Comparison of ENCODE assay signal across 8 cellular contexts in genomic region chr13:113393226-113393571, GRCh38. TPM values are rescaled to one million over a fixed set of nuclear protein-coding genes. Genes with fewer than 3 reads are reported as not detected.
A peak's percentile ranks its signal among the peaks of the same experiment; 100 is the strongest.
DNase-seq lines count a peak whose midpoint lies in the region; ATAC-seq, FAIRE-seq and TF ChIP-seq lines count a peak whose summit lies in the region.

No MANE protein-coding gene starts in this region.

- intact Hi-C loops in K562 (cut with micrococcal nuclease), result loop anchor here (10.0 kb wide), 1 partner anchor 188 kb away; the partner anchor contains the start of genes CUL4A and PCID2
- intact Hi-C loops in right lobe of liver (cut with DNase I), result loop anchor here in 1 of 2 donors (10.0 kb wide), 1 partner anchor 118 kb away; no protein-coding TSS in a partner anchor

- CTCF ChIA-PET in K562 (lab: Yijun Ruan, JAX; ENCODE audit: low intra/inter-chr PET ratio), result interaction anchor here (1.4 kb wide), 1 partner anchor 451 kb away, joined by 3 read pairs; no protein-coding TSS in a partner anchor

- no peak for TF ChIP-seq CTCF in K562 (IDR thresholded peaks at IDR 0.05 in 2 of 3, conservative IDR thresholded peaks at IDR 0.05 in 1 of 3; ENCODE audit: insufficient read depth in 2 of 3, low read depth in 1 of 3, low read length in 3 of 3)
- no peak for TF ChIP-seq CTCF in right lobe of liver (IDR thresholded peaks at IDR 0.05)

- no peak for FAIRE-seq in K562 (lab: Jason Lieb, UNC)

- no peak for DNase-seq in activated naive CD4-positive, alpha-beta T cell treated with anti-CD3 and anti-CD28 coated beads, Interleukin-2, amount 50 U/mL, for 16 hours
- DNase-seq in K562 (ENCODE audit: extremely low read depth in 1 of 4, low spot score in 3 of 4) (no peak), right lobe of liver (peak in 1 of 3 donors; percentile 47), DMS 273 (lab: John Stamatoyannopoulos, UW; ENCODE audit: unreplicated experiment) (no peak), dedifferentiated amniotic fluid mesenchymal stem cell (ENCODE audit: extremely low spot score) (no peak), globus pallidus (ENCODE audit: low spot score) (no peak)

- no TSS peak for BruUV-seq in K562 (replicated peaks; lab: Mats Ljungman, UMichigan)

- no peaks in the 10 kb centered on the region for H3K79me2 ChIP-seq in K562 (ENCODE audit: control insufficient read depth, insufficient read depth, low read length)

- no peaks in the 10 kb centered on the region for H3K9me3 ChIP-seq in K562 (replicated peaks; ENCODE audit: control insufficient read depth, insufficient read depth, low read depth, low read length)
- H3K9me3 ChIP-seq in right lobe of liver, result no peaks in the 10 kb centered on the region

- 50% methylated on average over 7 of the region's 13 CpGs for WGBS in K562 (ENCODE audit: insufficient coverage, low coverage, missing lambda C conversion rate)
- WGBS in right lobe of liver (ENCODE audit: insufficient coverage, low coverage, low lambda C conversion rate, missing lambda C conversion rate), result 77% methylated on average over 8 of the region's 13 CpGs

- ATAC-seq in K562 (no peak), right lobe of liver (peak in 1 of 4 donors; percentile 5), HG03354 (IDR thresholded peaks at IDR 0.05; ENCODE audit: poor library complexity, severe bottlenecking, unreplicated experiment) (no peak)

- H3K9me3 Mint-ChIP-seq in activated naive CD4-positive, alpha-beta T cell treated with anti-CD3 and anti-CD28 coated beads, Interleukin-2, amount 50 U/mL, for 24 hours, result no peaks in the 10 kb centered on the region

- TF ChIP-seq POLR2A in K562 (conservative IDR thresholded peaks at IDR 0.05), result no peak
- TF ChIP-seq POLR2A in right lobe of liver (IDR thresholded peaks at IDR 0.05), result no peak

- peak overlapping the region; percentile 80 for H3K4me2 ChIP-seq in K562 (ENCODE audit: insufficient read depth, low read length)

- peaks cover 0 to 18% of the 10 kb centered on the region in 2 experiments; a peak in 3 of 5 replicates for H3K4me1 ChIP-seq in K562 (replicated peaks in 1 of 2; ENCODE audit: control insufficient read depth in 2 of 2, insufficient read depth in 2 of 2, low read length in 2 of 2)
- peaks cover 0 to 8% (median 3%) of the 10 kb centered on the region in 4 donors for H3K4me1 ChIP-seq in right lobe of liver

- H3K27me3 Mint-ChIP-seq in activated naive CD4-positive, alpha-beta T cell treated with anti-CD3 and anti-CD28 coated beads, Interleukin-2, amount 50 U/mL, for 24 hours, result no peaks in the 10 kb centered on the region

- no peak overlapping the region for H3K4me3 ChIP-seq in K562
- peak overlapping the region; percentile 76 to 90 (median 87) for H3K4me3 ChIP-seq in right lobe of liver

- no peak for TF ChIP-seq EP300 in K562 (IDR thresholded peaks at IDR 0.05; ENCODE audit: low read length)

- no peak for TF ChIP-seq RAD21 in K562 (CRISPR knock-in tag; conservative IDR thresholded peaks at IDR 0.05 in 1 of 2, IDR thresholded peaks at IDR 0.05 in 1 of 2)

- in situ Hi-C loops in K562 (cut with MboI), result loop anchor here (25.0 kb wide), 1 partner anchor 456 kb away; no protein-coding TSS in a partner anchor

- peak overlapping the region; percentile 80; the same call in 1 of the 2 replicates for H2AFZ ChIP-seq in K562 (ENCODE audit: low read depth, low read length)

- no peaks in the 10 kb centered on the region for H3K9me1 ChIP-seq in K562 (ENCODE audit: control insufficient read depth, insufficient read depth, low read length)

- H3K36me3 ChIP-seq in K562 (ENCODE audit: control insufficient read depth, insufficient read depth, low read length) (no peaks in the 10 kb centered on the region), right lobe of liver (no peaks in the 10 kb centered on the region)

- peak overlapping the region; percentile 91 for H3K4me3 Mint-ChIP-seq in activated naive CD4-positive, alpha-beta T cell treated with anti-CD3 and anti-CD28 coated beads, Interleukin-2, amount 50 U/mL, for 24 hours

- H3K27ac ChIP-seq in K562 (ENCODE audit: extremely low read depth, low read depth, low read length), result no peak overlapping the region
- no peak overlapping the region for H3K27ac ChIP-seq in right lobe of liver

- H3K27me3 ChIP-seq in K562 (ENCODE audit: control insufficient read depth in 2 of 2, insufficient read depth in 2 of 2, low read length in 2 of 2) (peaks cover 0 to 23% of the 10 kb centered on the region in 2 experiments; a peak in 2 of 5 replicates), right lobe of liver (no peaks in the 10 kb centered on the region)

- no peaks in the 10 kb centered on the region for H4K20me1 ChIP-seq in K562 (replicated peaks; ENCODE audit: control insufficient read depth, insufficient read depth, low read length)

- H3K4me1 Mint-ChIP-seq in activated naive CD4-positive, alpha-beta T cell treated with anti-CD3 and anti-CD28 coated beads, Interleukin-2, amount 50 U/mL, for 24 hours, result peaks cover 4% of the 10 kb centered on the region

- H3K9ac ChIP-seq in K562 (ENCODE audit: insufficient read depth in 1 of 2, low read depth in 2 of 2, low read length in 2 of 2), result peak overlapping the region in 1 of 2 experiments; percentile 92; a peak in 2 of 4 replicates

- POLR2A ChIA-PET in K562 (lab: Yijun Ruan, JAX), result no interaction called here

- H3K27ac Mint-ChIP-seq in activated naive CD4-positive, alpha-beta T cell treated with anti-CD3 and anti-CD28 coated beads, Interleukin-2, amount 50 U/mL, for 24 hours, result peak overlapping the region; percentile 79

- H3K36me3 Mint-ChIP-seq in activated naive CD4-positive, alpha-beta T cell treated with anti-CD3 and anti-CD28 coated beads, Interleukin-2, amount 50 U/mL, for 24 hours, result no peaks in the 10 kb centered on the region

TF ChIP-seq in K562, 482 proteins besides CTCF, POLR2A, EP300 and RAD21 (continues in another document):
- TF ChIP-seq ZNF23 (CRISPR knock-in tag; IDR thresholded peaks at IDR 0.05), result no peak
- TF ChIP-seq HDAC3 (IDR thresholded peaks at IDR 0.05; ENCODE audit: borderline replicate concordance, partially characterized antibody), result no peak
- TF ChIP-seq STAG1 (CRISPR knock-in tag; IDR thresholded peaks at IDR 0.05; ENCODE audit: borderline replicate concordance), result no peak
- TF ChIP-seq, protein P1, sequence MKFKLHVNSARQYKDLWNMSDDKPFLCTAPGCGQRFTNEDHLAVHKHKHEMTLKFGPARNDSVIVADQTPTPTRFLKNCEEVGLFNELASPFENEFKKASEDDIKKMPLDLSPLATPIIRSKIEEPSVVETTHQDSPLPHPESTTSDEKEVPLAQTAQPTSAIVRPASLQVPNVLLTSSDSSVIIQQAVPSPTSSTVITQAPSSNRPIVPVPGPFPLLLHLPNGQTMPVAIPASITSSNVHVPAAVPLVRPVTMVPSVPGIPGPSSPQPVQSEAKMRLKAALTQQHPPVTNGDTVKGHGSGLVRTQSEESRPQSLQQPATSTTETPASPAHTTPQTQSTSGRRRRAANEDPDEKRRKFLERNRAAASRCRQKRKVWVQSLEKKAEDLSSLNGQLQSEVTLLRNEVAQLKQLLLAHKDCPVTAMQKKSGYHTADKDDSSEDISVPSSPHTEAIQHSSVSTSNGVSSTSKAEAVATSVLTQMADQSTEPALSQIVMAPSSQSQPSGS (CRISPR knock-in tag; IDR thresholded peaks at IDR 0.05), result no peak
- no peak for TF ChIP-seq ZNF143 (CRISPR knock-in tag; IDR thresholded peaks at IDR 0.05)
- no peak for TF ChIP-seq ZNF561 (CRISPR knock-in tag; conservative IDR thresholded peaks at IDR 0.05)
- TF ChIP-seq, protein P2, sequence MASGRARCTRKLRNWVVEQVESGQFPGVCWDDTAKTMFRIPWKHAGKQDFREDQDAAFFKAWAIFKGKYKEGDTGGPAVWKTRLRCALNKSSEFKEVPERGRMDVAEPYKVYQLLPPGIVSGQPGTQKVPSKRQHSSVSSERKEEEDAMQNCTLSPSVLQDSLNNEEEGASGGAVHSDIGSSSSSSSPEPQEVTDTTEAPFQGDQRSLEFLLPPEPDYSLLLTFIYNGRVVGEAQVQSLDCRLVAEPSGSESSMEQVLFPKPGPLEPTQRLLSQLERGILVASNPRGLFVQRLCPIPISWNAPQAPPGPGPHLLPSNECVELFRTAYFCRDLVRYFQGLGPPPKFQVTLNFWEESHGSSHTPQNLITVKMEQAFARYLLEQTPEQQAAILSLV (tag; IDR thresholded peaks at IDR 0.05), result no peak
- no peak for TF ChIP-seq EZH2 (IDR thresholded peaks at IDR 0.05; ENCODE audit: borderline replicate concordance, low read depth, low read length)
- TF ChIP-seq THRAP3 (IDR thresholded peaks at IDR 0.05; ENCODE audit: borderline replicate concordance), result no peak
- no peak for TF ChIP-seq CREB1 (IDR thresholded peaks at IDR 0.05)
- TF ChIP-seq CREB1 (CRISPR knock-in tag; IDR thresholded peaks at IDR 0.05), result no peak
- no peak for TF ChIP-seq ZNF77 (CRISPR knock-in tag; IDR thresholded peaks at IDR 0.05)
- no peak for TF ChIP-seq JUNB (CRISPR knock-in tag; conservative IDR thresholded peaks at IDR 0.05)
- TF ChIP-seq SREBF2 (CRISPR knock-in tag; IDR thresholded peaks at IDR 0.05), result no peak

RNA-seq across cellular contexts. Expression of gene GRTP1, which starts 29.3 kb away (rescaled TPM):
- total RNA-seq in K562 (2011; cell fraction: chromatin; rRNA removed; ENCODE audit: low replicate concordance), result 18.8 and 19.9 TPM in 2 replicates
- 13.2 and 14.3 TPM in 2 replicates for total RNA-seq in K562 (2011; cell fraction: nucleolus; rRNA removed)
- total RNA-seq in K562 (2011; cell fraction: nucleoplasm; rRNA removed), result 19.1 and 25.3 TPM in 2 replicates
- 7.9 and 9.9 TPM in 2 replicates for total RNA-seq in K562 (2014; rRNA removed)
- 6.6 and 7.8 TPM in 2 replicates for total RNA-seq in K562 (2014; rRNA removed; fragmentation: Illumina TruSeq; extraction: Trizol)
- 8.4 and 9.0 TPM in 2 replicates for total RNA-seq in K562 (2015; rRNA removed; fragmentation: Illumina TruSeq; extraction: Trizol)
- 14.7 and 15.0 TPM in 2 replicates for total RNA-seq in K562 (2021)
- 9.0 and 10.3 TPM in 2 replicates for polyA plus RNA-seq in K562 (2011; rRNA removed)
- polyA plus RNA-seq in K562 (2011; cell fraction: cytosol; rRNA removed), result 7.6 and 7.7 TPM in 2 replicates
- polyA plus RNA-seq in K562 (2011; cell fraction: nucleus; rRNA removed), result 9.9 and 10.2 TPM in 2 replicates
- polyA plus RNA-seq in K562 (2012), result 10.7 and 14.1 TPM in 2 replicates
- polyA plus RNA-seq in K562 (2014; fragmentation: Illumina TruSeq; extraction: Trizol), result 9.8 and 10.9 TPM in 2 replicates
- polyA plus RNA-seq in K562 (2014; fragmentation: Nextera tagmentation; extraction: Ambion mirVana), result 1 to 10 TPM in 1 of 2 experiments, under 1 TPM in 1; 0.28 to 1.6 TPM
- polyA plus RNA-seq in K562 (2014; rRNA removed), result 12.9 and 17.7 TPM in 2 replicates
- 3.2 and 3.7 TPM in 2 replicates for polyA minus RNA-seq in K562 (2011; rRNA and poly(A)+ RNA removed)
- polyA minus RNA-seq in K562 (2011; cell fraction: cytosol; rRNA and poly(A)+ RNA removed), result 6.2 and 9.0 TPM in 2 replicates
- 4.8 and 7.8 TPM in 2 replicates for polyA minus RNA-seq in K562 (2011; cell fraction: nucleus; rRNA and poly(A)+ RNA removed)
- total RNA-seq in right lobe of liver, result 10 to 100 TPM; 18.5 to 41.3 (median 30.8) TPM
